ENCODE assay signal across 1 cellular context in genomic region chr12:79935021-79935623, GRCh38.
TF ChIP-seq lines count a peak whose summit lies in the region.

TSS of gene PPP1R12A (minus strand) at chr12:79935097. CDS start at chr12:79934931, 166 bp downstream.

TF ChIP-seq in HepG2, 621 proteins besides CTCF, POLR2A, EP300 and RAD21 (continued from another document and continues in another):
- TF ChIP-seq ZNF646 (CRISPR knock-in tag; IDR thresholded peaks at IDR 0.05) = no peak; the same call in 1 of the 2 replicates
- no peak; the same call in 1 of the 2 replicates for TF ChIP-seq ZNF784 (CRISPR knock-in tag; IDR thresholded peaks at IDR 0.05; ENCODE audit: borderline replicate concordance)
- TF ChIP-seq TEAD3 (CRISPR knock-in tag; optimal IDR thresholded peaks at IDR 0.05; ENCODE audit: borderline replicate concordance) = peak; percentile 27
- peak; percentile 69; the same call in 1 of the 2 replicates for TF ChIP-seq ZNF563 (CRISPR knock-in tag; IDR thresholded peaks at IDR 0.05)
- TF ChIP-seq FOXK1 (CRISPR knock-in tag; IDR thresholded peaks at IDR 0.05; ENCODE audit: borderline replicate concordance, low read depth) = no peak
- no peak for TF ChIP-seq MTF1 (CRISPR knock-in tag; IDR thresholded peaks at IDR 0.05)
- TF ChIP-seq ZNF101 (CRISPR knock-in tag; IDR thresholded peaks at IDR 0.05; ENCODE audit: borderline replicate concordance, low read depth) = no peak
- no peak for TF ChIP-seq U2AF1 (optimal IDR thresholded peaks at IDR 0.05; ENCODE audit: low read depth, low read length)
- TF ChIP-seq SOX6 (IDR thresholded peaks at IDR 0.05) = no peak
- TF ChIP-seq SOX6 (CRISPR knock-in tag; IDR thresholded peaks at IDR 0.05) = peak; percentile 45; the same call in 1 of the 2 replicates
- peak; percentile 87 for TF ChIP-seq SAP130 (CRISPR knock-in tag; IDR thresholded peaks at IDR 0.05; ENCODE audit: low read depth)
- TF ChIP-seq ARID5B (CRISPR knock-in tag; IDR thresholded peaks at IDR 0.05) = peak; percentile 50
- peak; percentile 84; the same call in 1 of the 2 replicates for TF ChIP-seq ZNF331 (CRISPR knock-in tag; IDR thresholded peaks at IDR 0.05)
- TF ChIP-seq JARID2 (CRISPR knock-in tag; IDR thresholded peaks at IDR 0.05; ENCODE audit: insufficient replicate concordance) = no peak
- peak; percentile 82 for TF ChIP-seq MEIS2 (CRISPR knock-in tag; IDR thresholded peaks at IDR 0.05)
- no peak for TF ChIP-seq MYNN (CRISPR knock-in tag; IDR thresholded peaks at IDR 0.05; ENCODE audit: low read depth)
- TF ChIP-seq AGO2 (optimal IDR thresholded peaks at IDR 0.05; ENCODE audit: low read depth, low read length) = no peak
- TF ChIP-seq ZNF891 (CRISPR knock-in tag; IDR thresholded peaks at IDR 0.05) = no peak
- no peak for TF ChIP-seq GPBP1L1 (CRISPR knock-in tag; IDR thresholded peaks at IDR 0.05)
- no peak for TF ChIP-seq USF2 (IDR thresholded peaks at IDR 0.05; ENCODE audit: low read depth, low read length)
- no peak for TF ChIP-seq USF2 (CRISPR knock-in tag; IDR thresholded peaks at IDR 0.05; ENCODE audit: borderline replicate concordance)
- TF ChIP-seq KLF15 (CRISPR knock-in tag; IDR thresholded peaks at IDR 0.05; ENCODE audit: borderline replicate concordance) = no peak
- no peak for TF ChIP-seq SSRP1 (CRISPR knock-in tag; IDR thresholded peaks at IDR 0.05)
- TF ChIP-seq MIER2 (CRISPR knock-in tag; IDR thresholded peaks at IDR 0.05) = no peak
- peak; percentile 87; the same call in 1 of the 2 replicates for TF ChIP-seq ZSCAN5A (CRISPR knock-in tag; IDR thresholded peaks at IDR 0.05; ENCODE audit: borderline replicate concordance)
- peak; percentile 58 for TF ChIP-seq NFYB (CRISPR knock-in tag; IDR thresholded peaks at IDR 0.05)
- 0 out of 2 replicates have a peak, but pooled peaks have one; percentile 30 for TF ChIP-seq ZNF556 (CRISPR knock-in tag; IDR thresholded peaks at IDR 0.05; ENCODE audit: borderline replicate concordance)
- peak; percentile 30; the same call in 1 of the 2 replicates for TF ChIP-seq AHDC1 (CRISPR knock-in tag; IDR thresholded peaks at IDR 0.05; ENCODE audit: borderline replicate concordance)
- no peak for TF ChIP-seq ZNF468 (CRISPR knock-in tag; IDR thresholded peaks at IDR 0.05)
- peak; percentile 20; the same call in 1 of the 2 replicates for TF ChIP-seq STAT5B (CRISPR knock-in tag; IDR thresholded peaks at IDR 0.05)
- TF ChIP-seq ZNF33A (CRISPR knock-in tag; IDR thresholded peaks at IDR 0.05; ENCODE audit: borderline replicate concordance) = no peak
- TF ChIP-seq ZSCAN20 (CRISPR knock-in tag; IDR thresholded peaks at IDR 0.05; ENCODE audit: borderline replicate concordance) = peak; percentile 61; the same call in 1 of the 2 replicates
- no peak for TF ChIP-seq ZNF296 (CRISPR knock-in tag; conservative IDR thresholded peaks at IDR 0.05)
- no peak for TF ChIP-seq RNF2 (conservative IDR thresholded peaks at IDR 0.05; ENCODE audit: low read depth)
